ENCODE assay signal across 8 cellular contexts in genomic region chr10:71888248-71888622, GRCh38. TPM values are rescaled to one million over a fixed set of nuclear protein-coding genes. Genes with fewer than 3 reads are reported as not detected.
DNase-seq lines count a peak whose midpoint lies in the region; ATAC-seq and TF ChIP-seq lines count a peak whose summit lies in the region.

No MANE protein-coding gene starts in this region.

- peaks cover 12% of the 10 kb centered on the region for H3K4me1 Mint-ChIP-seq in T-helper 17 cell

- H3K27me3 Mint-ChIP-seq in T-helper 17 cell, result no peaks in the 10 kb centered on the region

- H3K36me3 Mint-ChIP-seq in T-helper 17 cell (ENCODE audit: low read depth), result no peaks in the 10 kb centered on the region

- TF ChIP-seq CTCF in GM12865 (IDR thresholded peaks at IDR 0.05; ENCODE audit: insufficient read depth, low read depth, low read length, missing control alignments), result no peak

- no peak for ATAC-seq in T-helper 17 cell

- no peaks in the 10 kb centered on the region for H3K9me3 ChIP-seq in T-helper 17 cell (ENCODE audit: control insufficient read depth, low read length, poor library complexity, severe bottlenecking)

- no peak for DNase-seq in GM12865 (ENCODE audit: low read depth)
- DNase-seq in T-helper 17 cell, result no peak
- DNase-seq in fibroblast of peridontal ligament (ENCODE audit: extremely low read depth), result peak; percentile 15
- no peak for DNase-seq in skeletal muscle cell (ENCODE audit: low read depth)
- DNase-seq in activated gamma-delta T cell treated with Interleukin-2 at 50 U/mL for 16 hours, result no peak
- no peak for DNase-seq in EL
- no peak for DNase-seq in stimulated activated CD4-positive, alpha-beta T cell treated with anti-CD3 and anti-CD28 coated beads, Interleukin-4, amount 100 ng/mL, for 4 hours
- no peak for DNase-seq in SK-N-DZ (ENCODE audit: low spot score)

- H3K4me3 ChIP-seq in GM12865 (ENCODE audit: low read depth, low read length), result peak overlapping the region; percentile 56
- peak overlapping the region; percentile 57 for H3K4me3 ChIP-seq in skeletal muscle cell (ENCODE audit: low read depth, low read length)

- peak overlapping the region; percentile 93 for H3K4me3 Mint-ChIP-seq in T-helper 17 cell

- peak overlapping the region; percentile 88 for H3K27ac Mint-ChIP-seq in T-helper 17 cell

RNA-seq across cellular contexts. Expression of gene PSAP, which starts 37.2 kb away (rescaled TPM):
- 100 to 1,000 TPM; 225 to 235 TPM for total RNA-seq in T-helper 17 cell
- 238 and 268 TPM in 2 replicates for polyA plus RNA-seq in SK-N-DZ (2014; cell fraction: cytosol; rRNA removed)
- 192 and 197 TPM in 2 replicates for polyA plus RNA-seq in SK-N-DZ (2014; cell fraction: nucleus; rRNA removed)
